In genomic region chr6:118913161-118913560, GRCh38 we compare ENCODE assay signal across 23 cellular contexts. TPM values are rescaled to one million over a fixed set of nuclear protein-coding genes. Genes with fewer than 3 reads are reported as not detected.
A peak's percentile ranks its signal among the peaks of the same experiment; 100 is the strongest.
DNase-seq lines count a peak whose midpoint lies in the region; ATAC-seq, FAIRE-seq and TF ChIP-seq lines count a peak whose summit lies in the region.
"Had no signal": no experiment of that assay in that cellular context is flagged by ENCODE, and none has a peak within 500 bp of the region (broad histone marks: within the 10 kb centered on the region; RNA-seq: fewer than 3 reads in every experiment).

No MANE protein-coding gene starts in this region.

- H3K36me3 ChIP-seq in HepG2 (replicated peaks in 1 of 2; ENCODE audit: control insufficient read depth in 1 of 2, insufficient read depth in 2 of 2, low read length in 2 of 2) (peaks cover 31 to 75% of the 10 kb centered on the region in 2 experiments), right lobe of liver (peaks cover 0 to 49% (median 11%) of the 10 kb centered on the region in 4 donors), prostate gland (no peaks in the 10 kb centered on the region)

- no peak overlapping the region for H3K9ac ChIP-seq in HepG2 (ENCODE audit: insufficient read depth, low read depth, low read length)

- H3K27ac ChIP-seq in HepG2 (ENCODE audit: extremely low read length, insufficient read depth, low read length) (no peak overlapping the region), right lobe of liver (no peak overlapping the region), prostate gland (no peak overlapping the region)
- H3K27ac ChIP-seq: HL-60, PC-9, RWPE1 had no signal

- CTCF ChIA-PET in HepG2 (lab: Yijun Ruan, JAX; ENCODE audit: low intra/inter-chr PET ratio, low total read pairs), result no interaction called here

- ATAC-seq in HepG2, result peak; percentile 62
- no peak for ATAC-seq in right lobe of liver
- ATAC-seq in GM18861 (IDR thresholded peaks at IDR 0.05; ENCODE audit: unreplicated experiment), result no peak
- ATAC-seq: GM12878, GM23338, SK-N-SH treated with all-trans-retinoic acid at 6 μM for 48 hours had no signal

- H3K36me3 Mint-ChIP-seq in brain, result peaks cover 57% of the 10 kb centered on the region

- no peak for TF ChIP-seq CTCF in HepG2 (CRISPR knock-in tag; IDR thresholded peaks at IDR 0.05)
- no peak for TF ChIP-seq CTCF in right lobe of liver (IDR thresholded peaks at IDR 0.05)
- no peak for TF ChIP-seq CTCF in brain (conservative IDR thresholded peaks at IDR 0.05)
- TF ChIP-seq CTCF in prostate gland (IDR thresholded peaks at IDR 0.05), result no peak

- H3K79me2 ChIP-seq in HepG2 (ENCODE audit: insufficient read depth, low read length), result no peaks in the 10 kb centered on the region

- H3K27me3 Mint-ChIP-seq in brain, result no peaks in the 10 kb centered on the region
- H3K27me3 Mint-ChIP-seq: IgD-negative memory B cell had no signal

- 92% methylated on average over 2 of the region's 2 CpGs for WGBS in HepG2 (ENCODE audit: low lambda C conversion rate)
- 78% methylated on average over 2 of the region's 2 CpGs for WGBS in right lobe of liver (ENCODE audit: insufficient coverage, low coverage, low lambda C conversion rate, missing lambda C conversion rate)
- 82% methylated on average over 2 of the region's 2 CpGs for WGBS in prostate gland

- POLR2A ChIA-PET in HepG2 (lab: Yijun Ruan, JAX), result interaction anchor here (1.2 kb wide), 1 partner anchor 17 kb away, joined by 3 read pairs; no protein-coding TSS in a partner anchor

- in situ Hi-C loops in HepG2 (cut with HindIII; ENCODE audit: extremely low pct_ligation_motif_present, low pct_unique_long_range_greater_than_20kb), result no loop called here

- H3K27ac Mint-ChIP-seq in brain, result peak overlapping the region in 4 of 5 experiments; percentile 4 to 75 (median 70)
- H3K27ac Mint-ChIP-seq: GM23338 had no signal

- H2AFZ ChIP-seq in HepG2 (ENCODE audit: low read length), result no peak overlapping the region
- H2AFZ ChIP-seq: GM23338, PC-9 had no signal

- H3K4me1 Mint-ChIP-seq in brain, result peaks cover 9% of the 10 kb centered on the region
- H3K4me1 Mint-ChIP-seq: GM23338, IgD-negative memory B cell had no signal

- TF ChIP-seq POLR2A in HepG2 (IDR thresholded peaks at IDR 0.05; ENCODE audit: insufficient read depth in 1 of 2, low read depth in 2 of 2, low read length in 2 of 2), result no peak
- TF ChIP-seq POLR2A in right lobe of liver (IDR thresholded peaks at IDR 0.05), result no peak
- no peak for TF ChIP-seq POLR2A in prostate gland (IDR thresholded peaks at IDR 0.05)

- TF ChIP-seq RAD21 in HepG2 (CRISPR knock-in tag; IDR thresholded peaks at IDR 0.05), result no peak

- FAIRE-seq in HepG2 (lab: Jason Lieb, UNC), result no peak
- FAIRE-seq: GM12878 had no signal

- H3K9me3 ChIP-seq in HepG2 (ENCODE audit: low read length) (no peaks in the 10 kb centered on the region), right lobe of liver (no peaks in the 10 kb centered on the region), prostate gland (no peaks in the 10 kb centered on the region)
- H3K9me3 ChIP-seq: BE2C had no signal

- intact Hi-C loops in HepG2 (cut with micrococcal nuclease; ENCODE audit: unreplicated experiment) (no loop called here), right lobe of liver (cut with DNase I) (no loop called here), prostate gland (cut with DNase I) (no loop called here)

- H3K4me2 ChIP-seq in HepG2 (ENCODE audit: low read depth, low read length), result no peak overlapping the region
- H3K4me2 ChIP-seq: GM23338, PC-9 had no signal

- H3K4me1 ChIP-seq in HepG2 (ENCODE audit: insufficient read depth, low read length) (no peaks in the 10 kb centered on the region), right lobe of liver (no peaks in the 10 kb centered on the region), prostate gland (replicated peaks) (no peaks in the 10 kb centered on the region)
- H3K4me1 ChIP-seq: BE2C had no signal

- H3K4me3 ChIP-seq in HepG2 (replicated peaks in 1 of 3; ENCODE audit: insufficient read depth in 1 of 3, low read depth in 2 of 3, low read length in 3 of 3), result no peak overlapping the region
- H3K4me3 ChIP-seq in right lobe of liver, result no peak overlapping the region
- no peak overlapping the region for H3K4me3 ChIP-seq in prostate gland
- H3K4me3 ChIP-seq: GM12878, GM23338, PC-9 had no signal

- no peaks in the 10 kb centered on the region; the same call in 1 of the 2 replicates for H4K20me1 ChIP-seq in HepG2 (ENCODE audit: insufficient read depth, low read length)

- no TSS peak for BruUV-seq in HepG2 (replicated peaks; lab: Mats Ljungman, UMichigan)

- H3K4me3 Mint-ChIP-seq in brain, result peak overlapping the region in 2 of 5 experiments; percentile 7 to 26
- H3K4me3 Mint-ChIP-seq: GM23338, IgD-negative memory B cell had no signal

- H3K27me3 ChIP-seq in HepG2 (ENCODE audit: control insufficient read depth in 1 of 2, insufficient read depth in 2 of 2, low read length in 2 of 2) (no peaks in the 10 kb centered on the region), right lobe of liver (no peaks in the 10 kb centered on the region), prostate gland (replicated peaks; ENCODE audit: insufficient read depth) (no peaks in the 10 kb centered on the region)
- H3K27me3 ChIP-seq: BE2C had no signal

- DNase-seq in NCI-H2171 treated with DMSO at 0.1 percent for 48 hours (lab: John Stamatoyannopoulos, UW) (peak; percentile 56), NCI-H2171 (lab: John Stamatoyannopoulos, UW) (no peak), HepG2 (ENCODE audit: low spot score) (no peak), right lobe of liver (no peak), prostate gland (ENCODE audit: low spot score) (no peak), Ammon's horn (ENCODE audit: low spot score) (no peak)
- DNase-seq: 8988T, BE2C, DMS153, GF-D8, HCEC 1CT, Karpas-422, NCI-H187 treated with DMSO at 0.1 percent for 48 hours, PC-9, SIG-M5 had no signal

- TF ChIP-seq EP300 in HepG2 (IDR thresholded peaks at IDR 0.05; ENCODE audit: low read depth in 2 of 2, low read length in 2 of 2) (no peak), HepG2 (CRISPR knock-in tag; IDR thresholded peaks at IDR 0.05; ENCODE audit: borderline replicate concordance) (no peak)

- H3K9me3 Mint-ChIP-seq in brain, result no peaks in the 10 kb centered on the region
- H3K9me3 Mint-ChIP-seq: GM23338, IgD-negative memory B cell had no signal

TF ChIP-seq in HepG2, 621 proteins besides CTCF, POLR2A, EP300 and RAD21 (continues in another document):
- no peak for TF ChIP-seq SNAPC2 (CRISPR knock-in tag; IDR thresholded peaks at IDR 0.05)

RNA-seq across cellular contexts. Expression of gene ASF1A, which starts 19.2 kb away (rescaled TPM):
- total RNA-seq in HepG2 (2016; rRNA removed; fragmentation: Illumina TruSeq; extraction: Trizol), result 49.9 and 85.2 TPM in 2 replicates
- total RNA-seq in HepG2 (2016; cell fraction: cytosol; rRNA removed; fragmentation: Illumina TruSeq; extraction: Trizol; ENCODE audit: low read depth), result 17.0 and 17.9 TPM in 2 replicates
- total RNA-seq in HepG2 (2016; cell fraction: insoluble cytoplasmic fraction; rRNA removed; fragmentation: Illumina TruSeq; extraction: Trizol), result 54.7 and 88.6 TPM in 2 replicates
- total RNA-seq in HepG2 (2016; cell fraction: membrane; rRNA removed; fragmentation: Illumina TruSeq; extraction: Trizol), result 30.4 and 36.4 TPM in 2 replicates
- total RNA-seq in HepG2 (2016; cell fraction: nucleus; rRNA removed; fragmentation: Illumina TruSeq; extraction: Trizol), result 29.6 and 32.2 TPM in 2 replicates
- polyA plus RNA-seq in HepG2 (2011; rRNA removed), result 10.3 and 14.5 TPM in 2 replicates
- 7.0 and 7.5 TPM in 2 replicates for polyA plus RNA-seq in HepG2 (2011; cell fraction: cytosol; rRNA removed)
- 4.1 and 5.1 TPM in 2 replicates for polyA plus RNA-seq in HepG2 (2011; cell fraction: nucleus; rRNA removed)
- 19.9 and 21.0 TPM in 2 replicates for polyA plus RNA-seq in HepG2 (2012)
- polyA plus RNA-seq in HepG2 (2016; cell fraction: cytosol; fragmentation: Illumina TruSeq; extraction: Trizol; ENCODE audit: low read depth), result 7.8 and 9.6 TPM in 2 replicates
- polyA plus RNA-seq in HepG2 (2016; cell fraction: insoluble cytoplasmic fraction; fragmentation: Illumina TruSeq; extraction: Trizol; ENCODE audit: low read depth), result 78.3 and 79.2 TPM in 2 replicates
- polyA plus RNA-seq in HepG2 (2016; cell fraction: membrane; fragmentation: Illumina TruSeq; extraction: Trizol; ENCODE audit: low read depth), result 15.4 and 16.4 TPM in 2 replicates
- polyA plus RNA-seq in HepG2 (2016; cell fraction: nucleus; fragmentation: Illumina TruSeq; extraction: Trizol; ENCODE audit: insufficient read depth, low read depth), result 33.6 and 34.4 TPM in 2 replicates
- 7.9 and 11.6 TPM in 2 replicates for polyA minus RNA-seq in HepG2 (2011; rRNA and poly(A)+ RNA removed; ENCODE audit: low replicate concordance)
- 10.0 and 11.0 TPM in 2 replicates for polyA minus RNA-seq in HepG2 (2011; cell fraction: cytosol; rRNA and poly(A)+ RNA removed)
- polyA minus RNA-seq in HepG2 (2011; cell fraction: nucleus; rRNA and poly(A)+ RNA removed), result 17.8 and 22.7 TPM in 2 replicates
- 10 to 100 TPM in 2 of 6 experiments, 1 to 10 TPM in 4; 5.8 to 15.3 (median 8.3) TPM for total RNA-seq in right lobe of liver
- 20.2 TPM for polyA plus RNA-seq in brain (ENCODE audit: insufficient read depth, low read depth, low replicate concordance)
- total RNA-seq in prostate gland, result 10 to 100 TPM; 12.5 to 15.6 TPM

RNA-seq across cellular contexts. Expression of gene MCM9, which starts 21.8 kb away (rescaled TPM):
- total RNA-seq in HepG2 (2016; rRNA removed; fragmentation: Illumina TruSeq; extraction: Trizol), result 11.6 and 17.2 TPM in 2 replicates
- total RNA-seq in HepG2 (2016; cell fraction: cytosol; rRNA removed; fragmentation: Illumina TruSeq; extraction: Trizol; ENCODE audit: low read depth), result 2.7 and 2.9 TPM in 2 replicates
- total RNA-seq in HepG2 (2016; cell fraction: insoluble cytoplasmic fraction; rRNA removed; fragmentation: Illumina TruSeq; extraction: Trizol), result 10.8 and 16.0 TPM in 2 replicates
- 5.0 TPM in 2 replicates for total RNA-seq in HepG2 (2016; cell fraction: membrane; rRNA removed; fragmentation: Illumina TruSeq; extraction: Trizol)
- total RNA-seq in HepG2 (2016; cell fraction: nucleus; rRNA removed; fragmentation: Illumina TruSeq; extraction: Trizol), result 37.0 and 37.6 TPM in 2 replicates
- 3.3 and 3.8 TPM in 2 replicates for polyA plus RNA-seq in HepG2 (2011; rRNA removed)
- polyA plus RNA-seq in HepG2 (2011; cell fraction: cytosol; rRNA removed), result 1.4 and 1.7 TPM in 2 replicates
- polyA plus RNA-seq in HepG2 (2011; cell fraction: nucleus; rRNA removed), result 10.2 and 12.2 TPM in 2 replicates
- 6.7 and 8.7 TPM in 2 replicates for polyA plus RNA-seq in HepG2 (2012)
- 0.57 and 0.58 TPM in 2 replicates for polyA plus RNA-seq in HepG2 (2016; cell fraction: cytosol; fragmentation: Illumina TruSeq; extraction: Trizol; ENCODE audit: low read depth)
- 5.1 and 5.7 TPM in 2 replicates for polyA plus RNA-seq in HepG2 (2016; cell fraction: insoluble cytoplasmic fraction; fragmentation: Illumina TruSeq; extraction: Trizol; ENCODE audit: low read depth)
- polyA plus RNA-seq in HepG2 (2016; cell fraction: membrane; fragmentation: Illumina TruSeq; extraction: Trizol; ENCODE audit: low read depth), result 1.4 TPM in 2 replicates
- 24.3 and 25.6 TPM in 2 replicates for polyA plus RNA-seq in HepG2 (2016; cell fraction: nucleus; fragmentation: Illumina TruSeq; extraction: Trizol; ENCODE audit: insufficient read depth, low read depth)
- polyA minus RNA-seq in HepG2 (2011; rRNA and poly(A)+ RNA removed; ENCODE audit: low replicate concordance), result 7.4 and 13.2 TPM in 2 replicates
- 4.0 and 5.6 TPM in 2 replicates for polyA minus RNA-seq in HepG2 (2011; cell fraction: cytosol; rRNA and poly(A)+ RNA removed)
- 53.5 and 55.6 TPM in 2 replicates for polyA minus RNA-seq in HepG2 (2011; cell fraction: nucleus; rRNA and poly(A)+ RNA removed)
- total RNA-seq in right lobe of liver, result 1 to 10 TPM; 4.3 to 7.6 (median 6.9) TPM
- 4.1 TPM for polyA plus RNA-seq in brain (ENCODE audit: insufficient read depth, low read depth, low replicate concordance)
- 10 to 100 TPM; 13.6 to 24.8 TPM for total RNA-seq in prostate gland
